In the genomic region with DNA sequence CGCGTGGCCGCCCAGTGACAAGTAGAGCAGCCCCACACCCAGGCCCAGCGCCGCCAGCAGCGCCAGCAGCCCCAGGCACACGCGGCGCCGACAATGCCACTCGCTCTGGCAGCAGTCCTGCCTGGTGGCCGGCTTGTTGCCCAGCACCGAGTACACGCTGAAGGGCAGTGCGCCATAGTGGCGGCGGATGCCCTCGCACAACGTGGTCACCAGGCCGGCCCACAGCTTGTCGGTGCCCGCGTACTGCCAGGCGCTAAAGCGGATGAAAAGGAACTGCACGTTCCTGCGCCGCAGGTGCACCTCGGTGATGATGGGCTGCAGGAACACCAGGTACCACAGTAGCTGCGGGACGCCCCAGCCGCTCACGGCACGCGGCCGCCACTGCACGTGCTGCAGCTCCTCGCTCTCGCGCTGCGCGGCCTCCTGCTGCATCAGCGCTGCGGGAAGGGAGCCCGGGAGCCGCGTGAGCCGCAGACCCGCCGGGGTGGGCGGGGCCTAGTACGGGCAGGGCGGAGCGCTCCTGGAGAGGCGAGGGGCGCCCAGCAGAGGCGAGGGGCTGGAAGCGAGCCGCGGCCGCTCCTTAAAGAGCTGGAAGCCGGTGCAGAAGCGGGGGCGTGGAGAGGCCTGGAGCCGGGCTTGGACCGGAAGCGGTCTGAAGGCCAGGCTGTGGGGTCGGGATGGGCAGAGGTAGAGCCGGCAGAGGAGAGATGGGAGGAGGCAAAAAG, we compare ENCODE assay signal across 8 cellular contexts. TPM values are rescaled to one million over a fixed set of nuclear protein-coding genes. Genes with fewer than 3 reads are reported as not detected.
A peak's percentile ranks its signal among the peaks of the same experiment; 100 is the strongest.
DNase-seq lines count a peak whose midpoint lies in the region; TF ChIP-seq lines count a peak whose summit lies in the region.

No MANE protein-coding gene starts in this region.

- BruUV-seq in Calu3 (replicated peaks; lab: Mats Ljungman, UMichigan) = no TSS peak

- peaks cover 28% of the 10 kb centered on the region for H3K4me1 Mint-ChIP-seq in Calu3 (ENCODE audit: low read depth, unreplicated experiment)
- peaks cover 14% of the 10 kb centered on the region for H3K4me1 Mint-ChIP-seq in brain

- CTCF ChIA-PET in Calu3 (lab: Charles Lee) = interaction anchor here (0.6 kb wide), 2 partner anchors 154 to 1702 kb away, joined by 4 read pairs; no protein-coding TSS in a partner anchor

- no peak for DNase-seq in Calu3
- DNase-seq in SK-N-MC (ENCODE audit: low read depth, low spot score) = no peak
- DNase-seq in inferior parietal cortex (ENCODE audit: extremely low spot score) = peak; percentile 27
- peak; percentile 63 for DNase-seq in stimulated activated CD4-positive, alpha-beta T cell treated with anti-CD3 and anti-CD28 coated beads, Interleukin-15, amount 100 ng/mL, for 24 hours
- DNase-seq in OCI-M2 (lab: John Stamatoyannopoulos, UW; ENCODE audit: unreplicated experiment) = no peak
- DNase-seq in GOT3 (lab: John Stamatoyannopoulos, UW) = no peak
- no peak for DNase-seq in NCI-H1092 (lab: John Stamatoyannopoulos, UW)

- intact Hi-C loops in Calu3 (cut with micrococcal nuclease; ENCODE audit: unreplicated experiment) = no loop called here

- no peak for TF ChIP-seq CTCF in Calu3 (IDR thresholded peaks at IDR 0.05; ENCODE audit: unreplicated experiment)
- no peak for TF ChIP-seq CTCF in brain (conservative IDR thresholded peaks at IDR 0.05)

- peak overlapping the region; percentile 75 for H3K4me3 ChIP-seq in SK-N-MC

- no peak overlapping the region for H3K27ac ChIP-seq in SK-N-MC

- H3K27ac Mint-ChIP-seq in Calu3 (ENCODE audit: unreplicated experiment) (peak overlapping the region; percentile 75), brain (peak overlapping the region in 3 of 5 experiments; percentile 33 to 75 (median 74))

- peaks cover 21% of the 10 kb centered on the region for H3K27me3 Mint-ChIP-seq in Calu3 (ENCODE audit: unreplicated experiment)
- H3K27me3 Mint-ChIP-seq in brain = peaks cover 47% of the 10 kb centered on the region

- H3K9ac ChIP-seq in SK-N-MC (ENCODE audit: insufficient read length) = no peak overlapping the region

- no peaks in the 10 kb centered on the region for H3K36me3 ChIP-seq in SK-N-MC (ENCODE audit: insufficient read depth, low read length)

- H3K9me3 Mint-ChIP-seq in Calu3 (ENCODE audit: low read depth, unreplicated experiment) (no peaks in the 10 kb centered on the region), brain (peaks cover 0 to 3% (median 0%) of the 10 kb centered on the region in 5 experiments)

- H3K4me3 Mint-ChIP-seq in Calu3 (ENCODE audit: low read depth, unreplicated experiment) = peak overlapping the region; percentile 20
- peak overlapping the region; percentile 47 to 81 (median 79) for H3K4me3 Mint-ChIP-seq in brain

- peaks cover 44% of the 10 kb centered on the region for H3K36me3 Mint-ChIP-seq in Calu3 (ENCODE audit: insufficient read depth, unreplicated experiment)
- H3K36me3 Mint-ChIP-seq in brain = no peaks in the 10 kb centered on the region

- H3K9me3 ChIP-seq in SK-N-MC (ENCODE audit: low read depth, low read length) = no peaks in the 10 kb centered on the region

RNA-seq across cellular contexts. Expression of gene NKPD1, which starts 7.3 kb away (rescaled TPM):
- total RNA-seq in Calu3 (2022) = 0.64 TPM in 2 replicates
- 0.42 TPM for polyA plus RNA-seq in brain (ENCODE audit: insufficient read depth, low read depth, low replicate concordance)

RNA-seq across cellular contexts. Expression of gene TRAPPC6A, which starts 24.5 kb away (rescaled TPM):
- total RNA-seq in Calu3 (2022) = 55.7 and 57.0 TPM in 2 replicates
- polyA plus RNA-seq in brain (ENCODE audit: insufficient read depth, low read depth, low replicate concordance) = 69.4 TPM

RNA-seq across cellular contexts. Expression of gene BLOC1S3, which starts 25.1 kb away (rescaled TPM):
- 22.7 and 25.2 TPM in 2 replicates for total RNA-seq in Calu3 (2022)
- 10.2 TPM for polyA plus RNA-seq in brain (ENCODE audit: insufficient read depth, low read depth, low replicate concordance)

Comparison
In these comparisons a context has a peak if more than half of its experiments do, and no peak if none do; other contexts are left out.
1. DNase-seq: peak in inferior parietal cortex (single experiment) and stimulated activated CD4-positive, alpha-beta T cell treated with anti-CD3 and anti-CD28 coated beads, Interleukin-15, amount 100 ng/mL, for 24 hours (single experiment); none in Calu3 (single experiment), SK-N-MC (single experiment), OCI-M2 (single experiment), GOT3 (single experiment) and NCI-H1092 (single experiment).